ENCODE assay signal across 23 cellular contexts in the genomic region with DNA sequence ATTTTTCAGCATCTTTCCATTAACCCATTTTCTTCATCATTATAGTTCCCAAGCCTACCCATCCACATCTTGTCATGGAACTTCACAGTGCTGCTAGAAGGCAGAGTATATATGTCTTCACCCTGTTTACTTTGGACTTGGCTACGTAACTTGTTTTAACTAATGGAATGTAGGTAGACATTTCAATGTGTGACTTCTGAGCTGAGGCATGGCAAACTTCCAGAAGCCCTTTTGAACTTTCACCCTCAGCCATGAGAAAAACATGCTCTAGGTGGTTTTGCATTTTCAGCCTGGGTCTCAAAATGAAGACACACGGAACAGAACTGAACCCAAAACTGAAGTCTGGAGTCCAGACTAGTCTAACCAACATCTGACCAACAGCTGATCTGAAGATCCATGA. TPM values are rescaled to one million over a fixed set of nuclear protein-coding genes. Genes with fewer than 3 reads are reported as not detected.
DNase-seq lines count a peak whose midpoint lies in the region; ATAC-seq, FAIRE-seq and TF ChIP-seq lines count a peak whose summit lies in the region.
"Had no signal": no experiment of that assay in that cellular context is flagged by ENCODE, and none has a peak within 500 bp of the region (broad histone marks: within the 10 kb centered on the region; RNA-seq: fewer than 3 reads in every experiment).

No MANE protein-coding gene starts in this region.

- H3K27me3 Mint-ChIP-seq in Caco-2 (ENCODE audit: insufficient read depth, unreplicated experiment) (no peaks in the 10 kb centered on the region), HFFc6 (ENCODE audit: insufficient read depth) (no peaks in the 10 kb centered on the region)
- no peaks in the 10 kb centered on the region for H3K27me3 Mint-ChIP-seq in activated T-helper 1 cell treated with anti-CD3 and anti-CD28 coated beads, Interleukin-12 subunit alpha, Interleukin-12 subunit beta, Interleukin-2, Interleukin-4 antibody, amounts not matched to agents 30 ng/mL and 10 ng/mL and 1 ng/mL, durations not matched to agents 14 hours and 24 hours and 36 hours (ENCODE audit: insufficient read depth)
- H3K27me3 Mint-ChIP-seq: naive B cell; stimulated activated naive CD8-positive, alpha-beta T cell treated with anti-CD3 and anti-CD28 coated beads, Interleukin-15, amount 100 ng/mL, for 72 hours had no signal

- peak; percentile 38 for FAIRE-seq in kidney (lab: Jason Lieb, UNC)

- H3K36me3 ChIP-seq in Caco-2 (ENCODE audit: control insufficient read depth, insufficient read depth, low read length) (0 out of 2 replicates have a peak, but pooled peaks cover 2% of the 10 kb centered on the region), kidney (ENCODE audit: control insufficient read depth in 1 of 2, insufficient read depth in 2 of 2, low read length in 2 of 2) (peaks cover 0 to 10% of the 10 kb centered on the region in 2 donors)

- peak overlapping the region; percentile 80 for H3K27ac Mint-ChIP-seq in Caco-2 (ENCODE audit: unreplicated experiment)
- peak overlapping the region; percentile 32; the same call in 1 of the 2 replicates for H3K27ac Mint-ChIP-seq in HFFc6
- H3K27ac Mint-ChIP-seq in activated T-helper 1 cell treated with anti-CD3 and anti-CD28 coated beads, Interleukin-12 subunit alpha, Interleukin-12 subunit beta, Interleukin-2, Interleukin-4 antibody, amounts not matched to agents 30 ng/mL and 10 ng/mL and 1 ng/mL, durations not matched to agents 14 hours and 24 hours and 36 hours: no peak overlapping the region
- H3K27ac Mint-ChIP-seq: naive B cell; stimulated activated naive CD8-positive, alpha-beta T cell treated with anti-CD3 and anti-CD28 coated beads, Interleukin-15, amount 100 ng/mL, for 72 hours had no signal

- H3K4me3 Mint-ChIP-seq in Caco-2 (ENCODE audit: unreplicated experiment) (peak overlapping the region; percentile 56), HFFc6 (no peak overlapping the region)
- peak overlapping the region; percentile 11 for H3K4me3 Mint-ChIP-seq in activated T-helper 1 cell treated with anti-CD3 and anti-CD28 coated beads, Interleukin-12 subunit alpha, Interleukin-12 subunit beta, Interleukin-2, Interleukin-4 antibody, amounts not matched to agents 30 ng/mL and 10 ng/mL and 1 ng/mL, durations not matched to agents 14 hours and 24 hours and 36 hours

- no peak for TF ChIP-seq CTCF in Caco-2 (IDR thresholded peaks at IDR 0.05; ENCODE audit: insufficient read depth in 1 of 2, low read depth in 1 of 2, low read length in 1 of 2, severe bottlenecking in 1 of 2, unreplicated experiment in 1 of 2)
- TF ChIP-seq CTCF in HFFc6 (IDR thresholded peaks at IDR 0.05): no peak
- no peak for TF ChIP-seq CTCF in kidney (IDR thresholded peaks at IDR 0.05; ENCODE audit: borderline replicate concordance, extremely low read depth, insufficient read depth)

- POLR2A ChIA-PET in Caco-2 (lab: Charles Lee): interaction anchor here (1.5 kb wide), 1 partner anchor 174 kb away, joined by 5 read pairs; no protein-coding TSS in a partner anchor

- CTCF ChIA-PET in Caco-2 (lab: Charles Lee): interaction anchor here (0.8 kb wide), 1 partner anchor 29 kb away, joined by 3 read pairs; no protein-coding TSS in a partner anchor

- intact Hi-C loops in Caco-2 (cut with micrococcal nuclease; ENCODE audit: unreplicated experiment) (loop anchor here (1.0 kb wide), 1 partner anchor 45 kb away; no protein-coding TSS in a partner anchor), kidney (cut with DNase I) (no loop called here)
- intact Hi-C loops in activated T-helper 1 cell treated with anti-CD3 and anti-CD28 coated beads, Interleukin-12 subunit alpha, Interleukin-12 subunit beta, Interleukin-2, Interleukin-4 antibody, amounts not matched to agents 30 ng/mL and 10 ng/mL and 1 ng/mL, durations not matched to agents 14 hours and 24 hours and 36 hours (cut with micrococcal nuclease): loop anchor here (5.0 to 10.0 kb wide), 2 partner anchors 88 to 1146 kb away; no protein-coding TSS in a partner anchor

- H3K36me3 Mint-ChIP-seq in Caco-2 (ENCODE audit: insufficient read depth, unreplicated experiment) (peaks cover 9% of the 10 kb centered on the region), HFFc6 (ENCODE audit: low read depth) (peaks cover 13% of the 10 kb centered on the region)
- peaks cover 35% of the 10 kb centered on the region for H3K36me3 Mint-ChIP-seq in activated T-helper 1 cell treated with anti-CD3 and anti-CD28 coated beads, Interleukin-12 subunit alpha, Interleukin-12 subunit beta, Interleukin-2, Interleukin-4 antibody, amounts not matched to agents 30 ng/mL and 10 ng/mL and 1 ng/mL, durations not matched to agents 14 hours and 24 hours and 36 hours (ENCODE audit: low read depth)
- H3K36me3 Mint-ChIP-seq: naive B cell had no signal

- ATAC-seq in HG03521 (IDR thresholded peaks at IDR 0.05; ENCODE audit: unreplicated experiment): no peak
- no peak for ATAC-seq in GM19467 (IDR thresholded peaks at IDR 0.05; ENCODE audit: unreplicated experiment)
- ATAC-seq in HG03139 (IDR thresholded peaks at IDR 0.05; ENCODE audit: unreplicated experiment): no peak
- ATAC-seq: heart left ventricle; PC-3; right cardiac atrium; stimulated activated naive CD8-positive, alpha-beta T cell treated with anti-CD3 and anti-CD28 coated beads, Interleukin-15, amount 100 ng/mL, for 72 hours had no signal

- no peak overlapping the region for H3K9ac ChIP-seq in kidney (ENCODE audit: low read length in 2 of 2)

- BruUV-seq in Caco-2 (replicated peaks; lab: Mats Ljungman, UMichigan): no TSS peak

- no peaks in the 10 kb centered on the region for H3K27me3 ChIP-seq in Caco-2 (replicated peaks; ENCODE audit: control insufficient read depth, insufficient read depth, low read length)
- H3K27me3 ChIP-seq: heart left ventricle, tibial nerve had no signal

- peak in 1 of 2 experiments; percentile 48 for DNase-seq in Caco-2
- DNase-seq in HFFc6: no peak
- no peak for DNase-seq in activated T-helper 1 cell treated with anti-CD3 and anti-CD28 coated beads, Interleukin-12 subunit alpha, Interleukin-12 subunit beta, Interleukin-2, Interleukin-4 antibody, amounts not matched to agents 30 ng/mL and 10 ng/mL and 1 ng/mL, durations not matched to agents 14 hours and 24 hours and 36 hours (ENCODE audit: low spot score)
- DNase-seq in kidney: no peak
- DNase-seq in OCI-M1 (lab: John Stamatoyannopoulos, UW): no peak
- DNase-seq: activated naive CD4-positive, alpha-beta T cell treated with anti-CD3 and anti-CD28 coated beads, Interleukin-2, amount 50 U/mL, for 16 hours; cerebellar nuclear complex; erythroblast; heart left ventricle; naive B cell; NCI-H1436; NCI-H446; right cardiac atrium; SHP77; stimulated activated CD4-positive, alpha-beta T cell treated with anti-CD3 and anti-CD28 coated beads, Interleukin-12 subunit alpha, Interleukin-12 subunit beta, amount 100 ng/mL, for 4 hours; stimulated activated naive CD8-positive, alpha-beta T cell treated with anti-CD3 and anti-CD28 coated beads, Interleukin-15, amount 100 ng/mL, for 72 hours had no signal

- H3K9me3 Mint-ChIP-seq in Caco-2 (ENCODE audit: unreplicated experiment) (no peaks in the 10 kb centered on the region), HFFc6 (no peaks in the 10 kb centered on the region)
- no peaks in the 10 kb centered on the region for H3K9me3 Mint-ChIP-seq in activated T-helper 1 cell treated with anti-CD3 and anti-CD28 coated beads, Interleukin-12 subunit alpha, Interleukin-12 subunit beta, Interleukin-2, Interleukin-4 antibody, amounts not matched to agents 30 ng/mL and 10 ng/mL and 1 ng/mL, durations not matched to agents 14 hours and 24 hours and 36 hours
- H3K9me3 Mint-ChIP-seq: naive B cell; stimulated activated naive CD8-positive, alpha-beta T cell treated with anti-CD3 and anti-CD28 coated beads, Interleukin-15, amount 100 ng/mL, for 72 hours had no signal

- peaks cover 24% of the 10 kb centered on the region for H3K4me1 ChIP-seq in Caco-2
- H3K4me1 ChIP-seq in kidney (ENCODE audit: control insufficient read depth in 1 of 2, insufficient read depth in 1 of 2, low read depth in 1 of 2, low read length in 2 of 2): peaks cover 4 to 6% of the 10 kb centered on the region in 2 donors

- H3K4me3 ChIP-seq in Caco-2 (ENCODE audit: low read depth, low read length): no peak overlapping the region
- no peak overlapping the region for H3K4me3 ChIP-seq in kidney (ENCODE audit: low read length in 2 of 2)
- H3K4me3 ChIP-seq: HAP-1, heart left ventricle, tibial nerve had no signal

- no peaks in the 10 kb centered on the region for H3K9me3 ChIP-seq in Caco-2
- H3K9me3 ChIP-seq in kidney (ENCODE audit: control insufficient read depth in 1 of 2, low read length in 2 of 2): no peaks in the 10 kb centered on the region
- H3K9me3 ChIP-seq: HAP-1, heart left ventricle, tibial nerve had no signal

- H3K27ac ChIP-seq in kidney (ENCODE audit: low read depth in 2 of 2, low read length in 2 of 2): peak overlapping the region in 1 of 2 donors; percentile 12
- H3K27ac ChIP-seq: C4-2B, heart left ventricle, tibial nerve had no signal

- H3K4me1 Mint-ChIP-seq in Caco-2 (ENCODE audit: low read depth, unreplicated experiment) (peaks cover 31% of the 10 kb centered on the region), HFFc6 (ENCODE audit: low read depth) (peaks cover 50% of the 10 kb centered on the region)
- peaks cover 49% of the 10 kb centered on the region for H3K4me1 Mint-ChIP-seq in activated T-helper 1 cell treated with anti-CD3 and anti-CD28 coated beads, Interleukin-12 subunit alpha, Interleukin-12 subunit beta, Interleukin-2, Interleukin-4 antibody, amounts not matched to agents 30 ng/mL and 10 ng/mL and 1 ng/mL, durations not matched to agents 14 hours and 24 hours and 36 hours (ENCODE audit: low read depth)

RNA-seq across cellular contexts. Expression of a gene that starts 3.2 kb away (rescaled TPM):
- 27.5 and 30.4 TPM in 2 replicates for total RNA-seq in Caco-2 (2022)
- total RNA-seq in HFFc6 (2021; fragmentation: NEBNext Ultra II Directional; extraction: Animal tissue kit (Norgen Biotek cat#: 25700)): 10 to 100 TPM in 5 of 6 experiments, 1 to 10 TPM in 1; 9.0 to 19.4 (median 16.2) TPM
- total RNA-seq in activated T-helper 1 cell treated with anti-CD3 and anti-CD28 coated beads, Interleukin-12 subunit alpha, Interleukin-12 subunit beta, Interleukin-2, Interleukin-4 antibody, amounts not matched to agents 30 ng/mL and 10 ng/mL and 1 ng/mL, durations not matched to agents 14 hours and 24 hours and 36 hours: 60.2 and 66.0 TPM in 2 replicates
- 9.9 TPM for total RNA-seq in kidney
- polyA plus RNA-seq in kidney (ENCODE audit: insufficient read depth, low read depth, low replicate concordance): 22.7 TPM

RNA-seq across cellular contexts. Expression of a gene that starts 28.3 kb away (rescaled TPM):
- total RNA-seq in Caco-2 (2022) (12.0 and 20.1 TPM in 2 replicates), kidney (7.0 TPM)
- 10 to 100 TPM; 12.0 to 26.8 (median 13.8) TPM for total RNA-seq in HFFc6 (2021; fragmentation: NEBNext Ultra II Directional; extraction: Animal tissue kit (Norgen Biotek cat#: 25700))
- 15.8 and 17.8 TPM in 2 replicates for total RNA-seq in activated T-helper 1 cell treated with anti-CD3 and anti-CD28 coated beads, Interleukin-12 subunit alpha, Interleukin-12 subunit beta, Interleukin-2, Interleukin-4 antibody, amounts not matched to agents 30 ng/mL and 10 ng/mL and 1 ng/mL, durations not matched to agents 14 hours and 24 hours and 36 hours
- polyA plus RNA-seq in kidney (ENCODE audit: insufficient read depth, low read depth, low replicate concordance): 4.9 TPM

RNA-seq across cellular contexts. Expression of a gene that starts 28.5 kb away (rescaled TPM):
- total RNA-seq in Caco-2 (2022) (14.9 and 19.1 TPM in 2 replicates), kidney (36.6 TPM)
- 10 to 100 TPM; 16.6 to 24.0 (median 18.9) TPM for total RNA-seq in HFFc6 (2021; fragmentation: NEBNext Ultra II Directional; extraction: Animal tissue kit (Norgen Biotek cat#: 25700))
- 34.4 and 35.6 TPM in 2 replicates for total RNA-seq in activated T-helper 1 cell treated with anti-CD3 and anti-CD28 coated beads, Interleukin-12 subunit alpha, Interleukin-12 subunit beta, Interleukin-2, Interleukin-4 antibody, amounts not matched to agents 30 ng/mL and 10 ng/mL and 1 ng/mL, durations not matched to agents 14 hours and 24 hours and 36 hours
- 22.1 TPM for polyA plus RNA-seq in kidney (ENCODE audit: insufficient read depth, low read depth, low replicate concordance)
